ENCODE assay signal across 1 cellular context in the genomic region with DNA sequence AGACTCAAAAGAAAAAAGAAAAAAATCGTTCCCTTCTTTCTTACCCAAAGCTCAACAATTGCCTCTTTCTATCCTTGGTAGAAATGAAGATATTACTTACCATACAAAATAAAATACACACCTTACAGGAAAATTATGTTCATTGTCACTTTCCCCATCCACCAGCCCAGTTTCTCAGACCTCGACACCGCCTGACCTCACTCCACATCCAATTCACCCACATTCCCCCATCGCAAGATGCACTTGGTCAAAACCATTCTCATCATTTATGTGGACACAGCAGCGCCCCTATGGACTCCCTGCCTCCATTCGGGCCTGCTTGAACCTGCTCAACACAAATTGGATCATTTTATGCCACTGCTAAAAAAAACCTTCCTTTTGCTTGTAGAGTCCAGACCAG.
TF ChIP-seq lines count a peak whose summit lies in the region.

No MANE protein-coding gene starts in this region.

TF ChIP-seq in HEK293, 187 proteins besides CTCF, POLR2A, EP300 and RAD21:
- TF ChIP-seq, protein P1, sequence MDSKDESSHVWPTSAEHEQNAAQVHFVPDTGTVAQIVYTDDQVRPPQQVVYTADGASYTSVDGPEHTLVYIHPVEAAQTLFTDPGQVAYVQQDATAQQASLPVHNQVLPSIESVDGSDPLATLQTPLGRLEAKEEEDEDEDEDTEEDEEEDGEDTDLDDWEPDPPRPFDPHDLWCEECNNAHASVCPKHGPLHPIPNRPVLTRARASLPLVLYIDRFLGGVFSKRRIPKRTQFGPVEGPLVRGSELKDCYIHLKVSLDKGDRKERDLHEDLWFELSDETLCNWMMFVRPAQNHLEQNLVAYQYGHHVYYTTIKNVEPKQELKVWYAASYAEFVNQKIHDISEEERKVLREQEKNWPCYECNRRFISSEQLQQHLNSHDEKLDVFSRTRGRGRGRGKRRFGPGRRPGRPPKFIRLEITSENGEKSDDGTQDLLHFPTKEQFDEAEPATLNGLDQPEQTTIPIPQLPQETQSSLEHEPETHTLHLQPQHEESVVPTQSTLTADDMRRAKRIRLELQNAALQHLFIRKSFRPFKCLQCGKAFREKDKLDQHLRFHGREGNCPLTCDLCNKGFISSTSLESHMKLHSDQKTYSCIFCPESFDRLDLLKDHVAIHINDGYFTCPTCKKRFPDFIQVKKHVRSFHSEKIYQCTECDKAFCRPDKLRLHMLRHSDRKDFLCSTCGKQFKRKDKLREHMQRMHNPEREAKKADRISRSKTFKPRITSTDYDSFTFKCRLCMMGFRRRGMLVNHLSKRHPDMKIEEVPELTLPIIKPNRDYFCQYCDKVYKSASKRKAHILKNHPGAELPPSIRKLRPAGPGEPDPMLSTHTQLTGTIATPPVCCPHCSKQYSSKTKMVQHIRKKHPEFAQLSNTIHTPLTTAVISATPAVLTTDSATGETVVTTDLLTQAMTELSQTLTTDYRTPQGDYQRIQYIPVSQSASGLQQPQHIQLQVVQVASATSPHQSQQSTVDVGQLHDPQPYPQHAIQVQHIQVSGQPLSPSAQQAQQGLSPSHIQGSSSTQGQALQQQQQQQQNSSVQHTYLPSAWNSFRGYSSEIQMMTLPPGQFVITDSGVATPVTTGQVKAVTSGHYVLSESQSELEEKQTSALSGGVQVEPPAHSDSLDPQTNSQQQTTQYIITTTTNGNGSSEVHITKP (tag by site-specific recombination; IDR thresholded peaks at IDR 0.05), result peak; percentile 49
- TF ChIP-seq ZEB2 (tag by site-specific recombination; IDR thresholded peaks at IDR 0.05) (no peak), ZNF791 (tag by site-specific recombination; IDR thresholded peaks at IDR 0.05) (no peak)
